In genomic region chr15:37824717-37825382, GRCh38 we compare ENCODE assay signal across 1 cellular context.
TF ChIP-seq lines count a peak whose summit lies in the region.

No MANE protein-coding gene starts in this region.

TF ChIP-seq in WTC11, 78 proteins besides CTCF, POLR2A, EP300 and RAD21 (continued from another document):
- TF ChIP-seq AFF4 (CRISPR knock-in tag; IDR thresholded peaks at IDR 0.05; ENCODE audit: borderline replicate concordance), result no peak
- TF ChIP-seq, protein P1, sequence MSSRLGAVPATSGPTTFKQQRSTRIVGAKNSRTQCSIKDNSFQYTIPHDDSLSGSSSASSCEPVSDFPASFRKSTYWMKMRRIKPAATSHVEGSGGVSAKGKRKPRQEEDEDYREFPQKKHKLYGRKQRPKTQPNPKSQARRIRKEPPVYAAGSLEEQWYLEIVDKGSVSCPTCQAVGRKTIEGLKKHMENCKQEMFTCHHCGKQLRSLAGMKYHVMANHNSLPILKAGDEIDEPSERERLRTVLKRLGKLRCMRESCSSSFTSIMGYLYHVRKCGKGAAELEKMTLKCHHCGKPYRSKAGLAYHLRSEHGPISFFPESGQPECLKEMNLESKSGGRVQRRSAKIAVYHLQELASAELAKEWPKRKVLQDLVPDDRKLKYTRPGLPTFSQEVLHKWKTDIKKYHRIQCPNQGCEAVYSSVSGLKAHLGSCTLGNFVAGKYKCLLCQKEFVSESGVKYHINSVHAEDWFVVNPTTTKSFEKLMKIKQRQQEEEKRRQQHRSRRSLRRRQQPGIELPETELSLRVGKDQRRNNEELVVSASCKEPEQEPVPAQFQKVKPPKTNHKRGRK (CRISPR knock-in tag; IDR thresholded peaks at IDR 0.05; ENCODE audit: borderline replicate concordance), result no peak
- TF ChIP-seq FOXP1 (CRISPR knock-in tag; IDR thresholded peaks at IDR 0.05; ENCODE audit: borderline replicate concordance), result no peak
- no peak for TF ChIP-seq ZBTB21 (CRISPR knock-in tag; IDR thresholded peaks at IDR 0.05; ENCODE audit: borderline replicate concordance)
- TF ChIP-seq JUN (CRISPR knock-in tag; IDR thresholded peaks at IDR 0.05), result no peak
- TF ChIP-seq, protein P2, sequence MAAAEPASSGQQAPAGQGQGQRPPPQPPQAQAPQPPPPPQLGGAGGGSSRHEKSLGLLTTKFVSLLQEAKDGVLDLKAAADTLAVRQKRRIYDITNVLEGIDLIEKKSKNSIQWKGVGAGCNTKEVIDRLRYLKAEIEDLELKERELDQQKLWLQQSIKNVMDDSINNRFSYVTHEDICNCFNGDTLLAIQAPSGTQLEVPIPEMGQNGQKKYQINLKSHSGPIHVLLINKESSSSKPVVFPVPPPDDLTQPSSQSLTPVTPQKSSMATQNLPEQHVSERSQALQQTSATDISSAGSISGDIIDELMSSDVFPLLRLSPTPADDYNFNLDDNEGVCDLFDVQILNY (CRISPR knock-in tag; IDR thresholded peaks at IDR 0.05), result no peak
- no peak for TF ChIP-seq TP53 (CRISPR knock-in tag; IDR thresholded peaks at IDR 0.05)
- TF ChIP-seq, protein P3, sequence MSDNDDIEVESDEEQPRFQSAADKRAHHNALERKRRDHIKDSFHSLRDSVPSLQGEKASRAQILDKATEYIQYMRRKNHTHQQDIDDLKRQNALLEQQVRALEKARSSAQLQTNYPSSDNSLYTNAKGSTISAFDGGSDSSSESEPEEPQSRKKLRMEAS (CRISPR knock-in tag; IDR thresholded peaks at IDR 0.05), result no peak
- TF ChIP-seq, protein P4, sequence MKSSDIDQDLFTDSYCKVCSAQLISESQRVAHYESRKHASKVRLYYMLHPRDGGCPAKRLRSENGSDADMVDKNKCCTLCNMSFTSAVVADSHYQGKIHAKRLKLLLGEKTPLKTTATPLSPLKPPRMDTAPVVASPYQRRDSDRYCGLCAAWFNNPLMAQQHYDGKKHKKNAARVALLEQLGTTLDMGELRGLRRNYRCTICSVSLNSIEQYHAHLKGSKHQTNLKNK (CRISPR knock-in tag; IDR thresholded peaks at IDR 0.05), result no peak
- TF ChIP-seq, protein P5, sequence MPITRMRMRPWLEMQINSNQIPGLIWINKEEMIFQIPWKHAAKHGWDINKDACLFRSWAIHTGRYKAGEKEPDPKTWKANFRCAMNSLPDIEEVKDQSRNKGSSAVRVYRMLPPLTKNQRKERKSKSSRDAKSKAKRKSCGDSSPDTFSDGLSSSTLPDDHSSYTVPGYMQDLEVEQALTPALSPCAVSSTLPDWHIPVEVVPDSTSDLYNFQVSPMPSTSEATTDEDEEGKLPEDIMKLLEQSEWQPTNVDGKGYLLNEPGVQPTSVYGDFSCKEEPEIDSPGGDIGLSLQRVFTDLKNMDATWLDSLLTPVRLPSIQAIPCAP (CRISPR knock-in tag; IDR thresholded peaks at IDR 0.05), result no peak
- no peak for TF ChIP-seq NFYB (CRISPR knock-in tag; conservative IDR thresholded peaks at IDR 0.05; ENCODE audit: low read depth)
- TF ChIP-seq NFE2L1 (CRISPR knock-in tag; IDR thresholded peaks at IDR 0.05), result no peak
- no peak for TF ChIP-seq OVOL2 (CRISPR knock-in tag; IDR thresholded peaks at IDR 0.05; ENCODE audit: borderline replicate concordance)
